ENCODE assay signal across 12 cellular contexts in the genomic region with DNA sequence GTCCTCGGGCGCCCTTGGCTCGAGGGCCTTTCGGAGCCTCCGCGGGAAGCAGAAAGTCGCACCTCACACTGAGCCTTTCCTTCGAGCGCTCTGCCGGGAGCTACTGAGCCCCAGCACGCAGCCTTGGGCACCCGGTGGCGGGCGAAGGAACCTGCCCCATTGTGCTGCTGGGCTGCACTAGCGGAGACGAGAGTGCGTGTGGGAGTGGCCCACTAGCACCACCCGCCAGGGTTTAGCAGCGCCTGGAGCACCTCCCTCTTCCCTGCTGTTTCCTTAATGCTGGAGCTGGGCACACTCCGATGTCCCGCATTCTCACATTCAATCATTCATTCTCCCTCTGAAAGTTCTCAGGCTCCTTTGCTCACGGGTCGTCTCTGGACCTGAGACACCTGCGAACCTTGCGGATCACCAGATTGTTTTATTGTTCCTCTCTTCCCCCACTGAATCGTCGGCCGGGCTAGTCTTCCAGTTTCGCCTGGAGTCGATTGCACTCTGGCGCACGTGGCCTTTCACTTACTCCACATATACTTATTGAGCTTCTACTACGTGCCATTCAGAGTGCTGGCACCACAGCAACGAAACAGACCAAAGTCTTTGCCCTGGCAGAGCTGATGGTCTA. TPM values are rescaled to one million over a fixed set of nuclear protein-coding genes. Genes with fewer than 3 reads are reported as not detected.
DNase-seq lines count a peak whose midpoint lies in the region; ATAC-seq and TF ChIP-seq lines count a peak whose summit lies in the region.
"Had no signal": no experiment of that assay in that cellular context is flagged by ENCODE, and none has a peak within 500 bp of the region (broad histone marks: within the 10 kb centered on the region; RNA-seq: fewer than 3 reads in every experiment).

No MANE protein-coding gene starts in this region.

- no peak for DNase-seq in AG10803 (ENCODE audit: low read depth)
- DNase-seq in ELR (ENCODE audit: low read depth) = peak; percentile 57
- peak; percentile 27 for DNase-seq in SW480 (ENCODE audit: low spot score)
- peak in 1 of 2 donors; percentile 78 for DNase-seq in left lung
- DNase-seq in stimulated activated naive CD4-positive, alpha-beta T cell (lab: John Stamatoyannopoulos, UW) = no peak
- DNase-seq in adrenal gland = no peak
- no peak for DNase-seq in T-helper 9 cell
- DNase-seq: activated CD4-positive, alpha-beta memory T cell treated with anti-CD3 and anti-CD28 coated beads for 36 hours; OCI-M1 had no signal

- intact Hi-C loops in left lung (cut with DNase I) = no loop called here
- intact Hi-C loops in adrenal gland (cut with DNase I) = no loop called here

- TF ChIP-seq POLR2A in adrenal gland (IDR thresholded peaks at IDR 0.05) = no peak

- H3K4me1 ChIP-seq in left lung = peaks cover 13 to 34% of the 10 kb centered on the region in 2 donors
- H3K4me1 ChIP-seq in adrenal gland (replicated peaks in 1 of 2) = peaks cover 15 to 20% of the 10 kb centered on the region in 2 donors

- no peak overlapping the region for H3K27ac ChIP-seq in left lung
- no peak overlapping the region for H3K27ac ChIP-seq in adrenal gland

- ATAC-seq in left lung (peak; percentile 68), GM21447 (IDR thresholded peaks at IDR 0.05; ENCODE audit: unreplicated experiment) (no peak)

- H3K27me3 ChIP-seq in left lung = peaks cover 100% of the 10 kb centered on the region in 2 donors
- H3K27me3 ChIP-seq in adrenal gland = peaks cover 96% of the 10 kb centered on the region

- H3K36me3 ChIP-seq in left lung = no peaks in the 10 kb centered on the region
- no peaks in the 10 kb centered on the region for H3K36me3 ChIP-seq in adrenal gland (replicated peaks in 1 of 2)

- H3K4me3 ChIP-seq in AG10803 (ENCODE audit: low read length) (peak overlapping the region; percentile 33), left lung (no peak overlapping the region), adrenal gland (no peak overlapping the region)
- H3K4me3 ChIP-seq: smooth muscle cell had no signal

- H3K9me3 ChIP-seq in left lung (no peaks in the 10 kb centered on the region), adrenal gland (replicated peaks in 1 of 3) (no peaks in the 10 kb centered on the region)

- TF ChIP-seq CTCF in AG10803 (conservative IDR thresholded peaks at IDR 0.05; ENCODE audit: low read length) = no peak
- TF ChIP-seq CTCF in left lung (IDR thresholded peaks at IDR 0.05) = no peak
- TF ChIP-seq CTCF in adrenal gland (IDR thresholded peaks at IDR 0.05) = no peak

- WGBS in adrenal gland, 4 donors = 2 to 6% (median 4%) methylated on average over 15 to 34 of the region's 34 CpGs

RNA-seq across cellular contexts. Expression of a gene that starts 8.4 kb away (rescaled TPM):
- total RNA-seq in left lung = not detected
- total RNA-seq in adrenal gland = not detected
- not detected for polyA plus RNA-seq in adrenal gland
- total RNA-seq: activated CD4-positive, alpha-beta memory T cell treated with anti-CD3 and anti-CD28 coated beads for 36 hours; HT1080 had no signal
- polyA plus RNA-seq: smooth muscle cell had no signal

Comparison
In these comparisons a context has a peak if more than half of its experiments do, and no peak if none do; other contexts are left out.
1. DNase-seq: peak in ELR (single experiment) and SW480 (single experiment); none in AG10803 (single experiment), stimulated activated naive CD4-positive, alpha-beta T cell (0 of 6), adrenal gland (0 of 7) and T-helper 9 cell (single experiment).